In the genomic region with DNA sequence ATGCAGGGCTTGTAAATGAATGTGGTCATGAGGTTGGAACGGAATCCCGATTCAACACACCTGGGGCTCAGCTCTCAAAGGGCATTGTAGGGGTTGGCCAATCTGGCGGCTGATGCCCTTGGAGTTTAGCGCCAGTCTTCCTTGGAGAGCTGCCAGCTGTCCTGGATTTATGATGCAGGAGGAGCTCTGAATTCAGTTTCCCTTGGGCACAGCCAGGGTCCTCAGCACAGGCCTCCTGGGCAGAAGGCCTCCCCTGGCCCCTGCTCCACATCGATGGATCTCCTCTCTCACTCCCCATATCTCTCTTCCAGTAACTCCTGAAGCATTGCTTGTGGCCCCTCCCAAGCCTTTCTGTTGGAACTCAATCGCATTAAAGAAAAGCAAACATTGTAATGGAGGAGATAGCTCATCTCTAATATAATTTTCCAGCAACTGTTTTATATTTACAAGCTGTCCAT, we compare ENCODE assay signal across 1 cellular context.
TF ChIP-seq lines count a peak whose summit lies in the region.

No MANE protein-coding gene starts in this region.

TF ChIP-seq in WTC11, 78 proteins besides CTCF, POLR2A, EP300 and RAD21 (continued from another document):
- TF ChIP-seq GABPB1 (CRISPR knock-in tag; IDR thresholded peaks at IDR 0.05): no peak
